14 cellular contexts compared by ENCODE assay signal in genomic region chr6:157266274-157267101, GRCh38. TPM values are rescaled to one million over a fixed set of nuclear protein-coding genes. Genes with fewer than 3 reads are reported as not detected.
DNase-seq lines count a peak whose midpoint lies in the region; ATAC-seq and TF ChIP-seq lines count a peak whose summit lies in the region.
"Had no signal": no experiment of that assay in that cellular context is flagged by ENCODE, and none has a peak within 500 bp of the region (broad histone marks: within the 10 kb centered on the region; RNA-seq: fewer than 3 reads in every experiment).

No MANE protein-coding gene starts in this region.

- no peak overlapping the region for H3K4me3 Mint-ChIP-seq in T-helper 17 cell
- H3K4me3 Mint-ChIP-seq: B cell had no signal

- no peaks in the 10 kb centered on the region for H3K36me3 Mint-ChIP-seq in T-helper 17 cell (ENCODE audit: low read depth)
- H3K36me3 Mint-ChIP-seq: CD4-positive, alpha-beta memory T cell had no signal

- no peaks in the 10 kb centered on the region for H3K27me3 Mint-ChIP-seq in T-helper 17 cell

- H3K23ac ChIP-seq in mesenchymal stem cell (ENCODE audit: low read length in 2 of 2) = no peak overlapping the region

- no peak for DNase-seq in ascending aorta (ENCODE audit: low spot score in 2 of 2)
- no peak for DNase-seq in mesenchymal stem cell
- peak; percentile 59 for DNase-seq in spleen
- no peak for DNase-seq in T-helper 17 cell
- DNase-seq in GM03348 (ENCODE audit: low spot score) = no peak
- no peak for DNase-seq in NOMO-1 treated with DMSO at 0.1 percent for 48 hours (lab: John Stamatoyannopoulos, UW; ENCODE audit: unreplicated experiment)
- DNase-seq: CD4-positive, alpha-beta memory T cell; GF-D8; KG1; NCI-H1694 treated with DMSO at 0.1 percent for 48 hours had no signal

- no peak overlapping the region for H3K9ac ChIP-seq in mesenchymal stem cell (ENCODE audit: low read length)

- CTCF ChIA-PET in HEK293 (lab: Yijun Ruan, JAX) = interaction anchor here (0.5 to 1.0 kb wide), 2 partner anchors 44 to 210 kb away, joined by 3 read pairs; no protein-coding TSS in a partner anchor

- H2BK15ac ChIP-seq in mesenchymal stem cell (ENCODE audit: low read depth, poor library complexity, severe bottlenecking) = no peak overlapping the region

- TF ChIP-seq POLR2A in spleen (IDR thresholded peaks at IDR 0.05) = no peak

- no peak overlapping the region for H2BK12ac ChIP-seq in mesenchymal stem cell (ENCODE audit: low read length in 2 of 2)

- H3K9me3 ChIP-seq in HEK293 (ENCODE audit: control insufficient read depth, insufficient read depth, low read depth, low read length) = no peaks in the 10 kb centered on the region
- no peaks in the 10 kb centered on the region for H3K9me3 ChIP-seq in ascending aorta
- H3K9me3 ChIP-seq in mesenchymal stem cell (ENCODE audit: control insufficient read depth, low read length) = no peaks in the 10 kb centered on the region
- no peaks in the 10 kb centered on the region for H3K9me3 ChIP-seq in spleen
- H3K9me3 ChIP-seq in T-helper 17 cell (ENCODE audit: control insufficient read depth, low read length, poor library complexity, severe bottlenecking) = no peaks in the 10 kb centered on the region
- H3K9me3 ChIP-seq: HAP-1 had no signal

- H3K4me2 ChIP-seq in mesenchymal stem cell (ENCODE audit: low read length, poor library complexity, severe bottlenecking) = no peak overlapping the region

- no peak overlapping the region for H2AK5ac ChIP-seq in mesenchymal stem cell (ENCODE audit: low read length, severe bottlenecking)

- no peak overlapping the region for H2BK5ac ChIP-seq in mesenchymal stem cell (ENCODE audit: low read depth, low read length, poor library complexity, severe bottlenecking)

- H3K4me3 ChIP-seq in HEK293 (ENCODE audit: low read depth, low read length) (no peak overlapping the region), ascending aorta (no peak overlapping the region), mesenchymal stem cell (ENCODE audit: insufficient read depth in 1 of 2, low read depth in 1 of 2, low read length in 2 of 2) (no peak overlapping the region), spleen (no peak overlapping the region)
- H3K4me3 ChIP-seq: HAP-1 had no signal

- no peaks in the 10 kb centered on the region for H3K79me1 ChIP-seq in mesenchymal stem cell (replicated peaks; ENCODE audit: low read length, poor library complexity, severe bottlenecking)

- no peaks in the 10 kb centered on the region for H3K27me3 ChIP-seq in ascending aorta
- H3K27me3 ChIP-seq in mesenchymal stem cell (ENCODE audit: control insufficient read depth in 1 of 2, insufficient read depth in 1 of 2, low read length in 2 of 2) = peaks cover 7 to 10% of the 10 kb centered on the region in 2 experiments
- H3K27me3 ChIP-seq in spleen (replicated peaks in 1 of 7) = no peaks in the 10 kb centered on the region

- no peak overlapping the region for H2BK120ac ChIP-seq in mesenchymal stem cell (ENCODE audit: low read depth, low read length)

- no peak for ATAC-seq in T-helper 17 cell
- ATAC-seq: SK-N-SH treated with all-trans-retinoic acid at 6 μM for 48 hours had no signal

- no peak overlapping the region for H4K91ac ChIP-seq in mesenchymal stem cell (ENCODE audit: low read length)

- H3K27ac Mint-ChIP-seq in T-helper 17 cell = no peak overlapping the region
- H3K27ac Mint-ChIP-seq: B cell had no signal

- 89% methylated on average over 20 of the region's 20 CpGs for WGBS in mesenchymal stem cell
- 90 to 97% (median 94%) methylated on average over 14 to 20 of the region's 20 CpGs for WGBS in spleen, 5 donors

- POLR2A ChIA-PET in HEK293 (lab: Yijun Ruan, JAX) = no interaction called here

- TF ChIP-seq CTCF in HEK293 (tag by site-specific recombination; IDR thresholded peaks at IDR 0.05) = no peak
- no peak for TF ChIP-seq CTCF in ascending aorta (IDR thresholded peaks at IDR 0.05)
- no peak for TF ChIP-seq CTCF in spleen (IDR thresholded peaks at IDR 0.05 in 8 of 11, conservative IDR thresholded peaks at IDR 0.05 in 3 of 11)

- no peak overlapping the region for H2AFZ ChIP-seq in mesenchymal stem cell (ENCODE audit: low read depth, low read length)

- H3K27ac ChIP-seq in HEK293 (ENCODE audit: extremely low read depth, low read depth, low read length) = no peak overlapping the region
- peak overlapping the region; percentile 82 to 90 for H3K27ac ChIP-seq in ascending aorta
- H3K27ac ChIP-seq in mesenchymal stem cell (ENCODE audit: low read length, poor library complexity, severe bottlenecking) = no peak overlapping the region
- peak overlapping the region in 1 of 8 donors; percentile 74 for H3K27ac ChIP-seq in spleen

- no peak overlapping the region for H3K4ac ChIP-seq in mesenchymal stem cell (ENCODE audit: low read depth in 1 of 2, low read length in 2 of 2)

- intact Hi-C loops in ascending aorta (cut with DNase I) (no loop called here), spleen (cut with DNase I; ENCODE audit: low total_unique reads) (no loop called here)

- H3K4me1 ChIP-seq in HEK293 (ENCODE audit: control insufficient read depth, insufficient read depth, low read length) (no peaks in the 10 kb centered on the region), ascending aorta (peaks cover 17 to 35% of the 10 kb centered on the region in 2 donors), mesenchymal stem cell (ENCODE audit: control insufficient read depth, insufficient read depth, low read depth, low read length) (peaks cover 2% of the 10 kb centered on the region), spleen (peaks cover 2 to 34% (median 12%) of the 10 kb centered on the region in 6 donors)
- H3K4me1 ChIP-seq: HAP-1 had no signal

- peak overlapping the region in 1 of 2 experiments; percentile 57 for H3K14ac ChIP-seq in mesenchymal stem cell (ENCODE audit: low read length in 2 of 2)

- H3K18ac ChIP-seq in mesenchymal stem cell (ENCODE audit: low read depth in 1 of 2, low read length in 2 of 2) = no peak overlapping the region

- H3K36me3 ChIP-seq in HEK293 (ENCODE audit: control insufficient read depth in 2 of 2, insufficient read depth in 1 of 2, low read length in 2 of 2) (no peaks in the 10 kb centered on the region), ascending aorta (no peaks in the 10 kb centered on the region), mesenchymal stem cell (ENCODE audit: control insufficient read depth in 1 of 2, insufficient read depth in 2 of 2, low read depth in 1 of 2, low read length in 2 of 2) (no peaks in the 10 kb centered on the region), spleen (no peaks in the 10 kb centered on the region)
- H3K36me3 ChIP-seq: HAP-1 had no signal

- H3K4me1 Mint-ChIP-seq in T-helper 17 cell = peaks cover 2% of the 10 kb centered on the region
- H3K4me1 Mint-ChIP-seq: B cell had no signal

- peak overlapping the region; percentile 40 for H4K8ac ChIP-seq in mesenchymal stem cell (ENCODE audit: low read length)

TF ChIP-seq in HEK293, 187 proteins besides CTCF, POLR2A, EP300 and RAD21 (continues in another document):
- TF ChIP-seq ZNF521 (tag by site-specific recombination; IDR thresholded peaks at IDR 0.05) = 0 out of 2 replicates have a peak, but pooled peaks have one; percentile 66
- no peak for TF ChIP-seq ZNF280D (tag by site-specific recombination; IDR thresholded peaks at IDR 0.05)
- peak; percentile 41; the same call in 1 of the 2 replicates for TF ChIP-seq ZNF777 (tag by site-specific recombination; IDR thresholded peaks at IDR 0.05; ENCODE audit: borderline replicate concordance)
- no peak for TF ChIP-seq PATZ1 (tag by site-specific recombination; IDR thresholded peaks at IDR 0.05)
- TF ChIP-seq ZNF324 (tag by site-specific recombination; IDR thresholded peaks at IDR 0.05) = no peak

RNA-seq across cellular contexts. Expression of gene TMEM242, which starts 56.8 kb away (rescaled TPM):
- total RNA-seq in ascending aorta = 2.3 TPM
- 6.1 TPM for polyA plus RNA-seq in mesenchymal stem cell (2013, experiment 1 of 2)
- polyA plus RNA-seq in mesenchymal stem cell (2013, experiment 2 of 2) = 6.6 TPM
- 10 to 100 TPM in 3 of 7 donors, 1 to 10 TPM in 4; 5.6 to 16.0 (median 9.2) TPM for total RNA-seq in spleen
- polyA plus RNA-seq in spleen = 1 to 10 TPM; 3.7 to 6.7 (median 5.8) TPM
- total RNA-seq in T-helper 17 cell = 10 to 100 TPM; 12.4 to 12.9 TPM

Comparison
In these comparisons a context has a peak if more than half of its experiments do, and no peak if none do; other contexts are left out.
1. H3K27ac ChIP-seq: peak in ascending aorta (2 of 2); none in HEK293 (single experiment) and mesenchymal stem cell (single experiment).